Comparison of ENCODE assay signal across 25 cellular contexts in genomic region chr2:61876400-61876799, GRCh38. TPM values are rescaled to one million over a fixed set of nuclear protein-coding genes. Genes with fewer than 3 reads are reported as not detected.
DNase-seq lines count a peak whose midpoint lies in the region; ATAC-seq, FAIRE-seq and TF ChIP-seq lines count a peak whose summit lies in the region.
"Had no signal": no experiment of that assay in that cellular context is flagged by ENCODE, and none has a peak within 500 bp of the region (broad histone marks: within the 10 kb centered on the region; RNA-seq: fewer than 3 reads in every experiment).

No MANE protein-coding gene starts in this region.

- no peaks in the 10 kb centered on the region for H3K9me3 ChIP-seq in HepG2 (ENCODE audit: low read length)
- no peaks in the 10 kb centered on the region for H3K9me3 ChIP-seq in right lobe of liver
- H3K9me3 ChIP-seq: BE2C, BLaER1 had no signal

- TF ChIP-seq CTCF in HepG2 (CRISPR knock-in tag; IDR thresholded peaks at IDR 0.05) (no peak), right lobe of liver (IDR thresholded peaks at IDR 0.05) (no peak), WTC11 (IDR thresholded peaks at IDR 0.05) (no peak)

- BruUV-seq in HepG2 (replicated peaks; lab: Mats Ljungman, UMichigan) = TSS peak; percentile 4

- TF ChIP-seq POLR2A in HepG2 (IDR thresholded peaks at IDR 0.05; ENCODE audit: insufficient read depth in 1 of 2, low read depth in 2 of 2, low read length in 2 of 2) = no peak
- TF ChIP-seq POLR2A in right lobe of liver (IDR thresholded peaks at IDR 0.05) = no peak

- POLR2A ChIA-PET in HepG2 (lab: Yijun Ruan, JAX) = no interaction called here
- POLR2A ChIA-PET in WTC11 (lab: Charles Lee) = no interaction called here

- TF ChIP-seq EP300 in HepG2 (IDR thresholded peaks at IDR 0.05; ENCODE audit: low read depth in 2 of 2, low read length in 2 of 2) = no peak
- no peak for TF ChIP-seq EP300 in HepG2 (CRISPR knock-in tag; IDR thresholded peaks at IDR 0.05; ENCODE audit: borderline replicate concordance)

- no peak overlapping the region for H3K4me2 ChIP-seq in HepG2 (ENCODE audit: low read depth, low read length)
- H3K4me2 ChIP-seq: BLaER1 had no signal

- H3K36me3 Mint-ChIP-seq in WTC11 = peaks cover 78% of the 10 kb centered on the region

- no peaks in the 10 kb centered on the region for H3K4me1 Mint-ChIP-seq in WTC11
- H3K4me1 Mint-ChIP-seq: CD14-positive monocyte had no signal

- no peaks in the 10 kb centered on the region for H3K27me3 Mint-ChIP-seq in WTC11 (ENCODE audit: low read depth)
- H3K27me3 Mint-ChIP-seq: CD4-positive, alpha-beta memory T cell; CD4-positive, CD25-positive, alpha-beta regulatory T cell; CD8-positive, alpha-beta memory T cell had no signal

- H3K27me3 ChIP-seq in HepG2 (ENCODE audit: control insufficient read depth in 1 of 2, insufficient read depth in 2 of 2, low read length in 2 of 2) (no peaks in the 10 kb centered on the region), right lobe of liver (no peaks in the 10 kb centered on the region)
- H3K27me3 ChIP-seq: BE2C, BLaER1 had no signal

- TF ChIP-seq RAD21 in HepG2 (CRISPR knock-in tag; IDR thresholded peaks at IDR 0.05) = no peak

- H3K4me1 ChIP-seq in HepG2 (ENCODE audit: insufficient read depth, low read length) = no peaks in the 10 kb centered on the region
- no peaks in the 10 kb centered on the region for H3K4me1 ChIP-seq in right lobe of liver
- H3K4me1 ChIP-seq: BE2C, BLaER1 had no signal

- DNase-seq in HepG2 (ENCODE audit: low spot score) = no peak
- DNase-seq in right lobe of liver = no peak
- DNase-seq in WTC11 (ENCODE audit: low spot score) = no peak
- no peak for DNase-seq in OCI-M1 (lab: John Stamatoyannopoulos, UW)
- DNase-seq in HUDEP-2 (lab: John Stamatoyannopoulos, UW; ENCODE audit: unreplicated experiment in 76 of 76) = no peak
- DNase-seq: ACHN; BE2C; C1 segment of cervical spinal cord; CD4-positive, alpha-beta memory T cell; CD4-positive, CD25-positive, alpha-beta regulatory T cell; CD8-positive, alpha-beta memory T cell; COR-L47; DMS 273 treated with DMSO at 0.1 percent for 48 hours; DMS153; DMS53; DMS79; DND-41; EL; GDM1 had no signal

- H3K4me3 Mint-ChIP-seq in WTC11 = no peak overlapping the region
- H3K4me3 Mint-ChIP-seq: CD14-positive monocyte; CD4-positive, alpha-beta memory T cell; CD4-positive, CD25-positive, alpha-beta regulatory T cell; CD8-positive, alpha-beta memory T cell had no signal

- in situ Hi-C loops in HepG2 (cut with HindIII; ENCODE audit: extremely low pct_ligation_motif_present, low pct_unique_long_range_greater_than_20kb) = no loop called here

- H3K27ac ChIP-seq in HepG2 (ENCODE audit: extremely low read length, insufficient read depth, low read length) = no peak overlapping the region
- no peak overlapping the region for H3K27ac ChIP-seq in right lobe of liver
- H3K27ac ChIP-seq: 22Rv1, BLaER1 had no signal

- no peak overlapping the region for H2AFZ ChIP-seq in HepG2 (ENCODE audit: low read length)

- FAIRE-seq in HepG2 (lab: Jason Lieb, UNC) = no peak
- FAIRE-seq: GM12878, GM12892, GM18507 had no signal

- H3K4me3 ChIP-seq in HepG2 (replicated peaks in 1 of 3; ENCODE audit: insufficient read depth in 1 of 3, low read depth in 2 of 3, low read length in 3 of 3) (no peak overlapping the region), right lobe of liver (no peak overlapping the region)
- H3K4me3 ChIP-seq: BLaER1, GM12878 had no signal

- ATAC-seq in HepG2 (no peak), right lobe of liver (no peak), WTC11 (no peak)
- ATAC-seq: GM12878 had no signal

- H3K27ac Mint-ChIP-seq in WTC11 = no peak overlapping the region
- H3K27ac Mint-ChIP-seq: CD4-positive, alpha-beta memory T cell; CD4-positive, CD25-positive, alpha-beta regulatory T cell had no signal

- H4K20me1 ChIP-seq in HepG2 (ENCODE audit: insufficient read depth, low read length) = no peaks in the 10 kb centered on the region; the same call in 1 of the 2 replicates

- no peaks in the 10 kb centered on the region for H3K9me3 Mint-ChIP-seq in WTC11
- H3K9me3 Mint-ChIP-seq: CD14-positive monocyte; CD4-positive, alpha-beta memory T cell; CD4-positive, CD25-positive, alpha-beta regulatory T cell; CD8-positive, alpha-beta memory T cell had no signal

- H3K79me2 ChIP-seq in HepG2 (ENCODE audit: insufficient read depth, low read length) = no peaks in the 10 kb centered on the region

- WGBS in HepG2 (ENCODE audit: low lambda C conversion rate) = 96% methylated on average over 1 of the region's 1 CpG
- 100% methylated on average over 1 of the region's 1 CpG for WGBS in right lobe of liver (ENCODE audit: insufficient coverage, low coverage, low lambda C conversion rate, missing lambda C conversion rate)

- intact Hi-C loops in HepG2 (cut with micrococcal nuclease; ENCODE audit: unreplicated experiment) (no loop called here), right lobe of liver (cut with DNase I) (no loop called here)

- H3K36me3 ChIP-seq in HepG2 (replicated peaks in 1 of 2; ENCODE audit: control insufficient read depth in 1 of 2, insufficient read depth in 2 of 2, low read length in 2 of 2) (peaks cover 28 to 88% of the 10 kb centered on the region in 2 experiments), right lobe of liver (peaks cover 5 to 96% (median 55%) of the 10 kb centered on the region in 4 donors)

- CTCF ChIA-PET in HepG2 (lab: Yijun Ruan, JAX; ENCODE audit: low intra/inter-chr PET ratio, low total read pairs) = no interaction called here
- CTCF ChIA-PET in WTC11 (lab: Charles Lee) = no interaction called here

- H3K9ac ChIP-seq in HepG2 (ENCODE audit: insufficient read depth, low read depth, low read length) = no peak overlapping the region
- H3K9ac ChIP-seq: BLaER1 had no signal

RNA-seq across cellular contexts. Expression of gene CCT4, which starts 12.1 kb away (rescaled TPM):
- total RNA-seq in HepG2 (2016; rRNA removed; fragmentation: Illumina TruSeq; extraction: Trizol) (340 and 437 TPM in 2 replicates), right lobe of liver (10 to 100 TPM; 46.0 to 72.2 (median 53.1) TPM), WTC11 (2021) (345 to 362 TPM (median 359 TPM) in 3 replicates)
- total RNA-seq in HepG2 (2016; cell fraction: cytosol; rRNA removed; fragmentation: Illumina TruSeq; extraction: Trizol; ENCODE audit: low read depth) = 104 and 110 TPM in 2 replicates
- 333 and 424 TPM in 2 replicates for total RNA-seq in HepG2 (2016; cell fraction: insoluble cytoplasmic fraction; rRNA removed; fragmentation: Illumina TruSeq; extraction: Trizol)
- total RNA-seq in HepG2 (2016; cell fraction: membrane; rRNA removed; fragmentation: Illumina TruSeq; extraction: Trizol) = 151 and 155 TPM in 2 replicates
- total RNA-seq in HepG2 (2016; cell fraction: nucleus; rRNA removed; fragmentation: Illumina TruSeq; extraction: Trizol) = 146 and 161 TPM in 2 replicates
- polyA plus RNA-seq in HepG2 (2011; rRNA removed) = 107 and 138 TPM in 2 replicates
- polyA plus RNA-seq in HepG2 (2011; cell fraction: cytosol; rRNA removed) = 82.8 and 109 TPM in 2 replicates
- 37.1 and 40.4 TPM in 2 replicates for polyA plus RNA-seq in HepG2 (2011; cell fraction: nucleus; rRNA removed)
- 213 and 256 TPM in 2 replicates for polyA plus RNA-seq in HepG2 (2012)
- 49.7 and 50.6 TPM in 2 replicates for polyA plus RNA-seq in HepG2 (2016; cell fraction: cytosol; fragmentation: Illumina TruSeq; extraction: Trizol; ENCODE audit: low read depth)
- 353 and 356 TPM in 2 replicates for polyA plus RNA-seq in HepG2 (2016; cell fraction: insoluble cytoplasmic fraction; fragmentation: Illumina TruSeq; extraction: Trizol; ENCODE audit: low read depth)
- polyA plus RNA-seq in HepG2 (2016; cell fraction: membrane; fragmentation: Illumina TruSeq; extraction: Trizol; ENCODE audit: low read depth) = 70.7 and 79.2 TPM in 2 replicates
- polyA plus RNA-seq in HepG2 (2016; cell fraction: nucleus; fragmentation: Illumina TruSeq; extraction: Trizol; ENCODE audit: insufficient read depth, low read depth) = 148 and 151 TPM in 2 replicates
- polyA minus RNA-seq in HepG2 (2011; rRNA and poly(A)+ RNA removed; ENCODE audit: low replicate concordance) = 71.9 and 75.3 TPM in 2 replicates
- 132 and 133 TPM in 2 replicates for polyA minus RNA-seq in HepG2 (2011; cell fraction: cytosol; rRNA and poly(A)+ RNA removed)
- polyA minus RNA-seq in HepG2 (2011; cell fraction: nucleus; rRNA and poly(A)+ RNA removed) = 81.9 and 92.7 TPM in 2 replicates

RNA-seq across cellular contexts. Expression of gene FAM161A, which starts 22.5 kb away (rescaled TPM):
- total RNA-seq in HepG2 (2016; rRNA removed; fragmentation: Illumina TruSeq; extraction: Trizol) (3.4 and 5.0 TPM in 2 replicates), right lobe of liver (1 to 10 TPM in 4 of 6 experiments, under 1 TPM in 2; 0.64 to 2.2 (median 1.1) TPM), WTC11 (2021) (11.0 to 12.4 TPM (median 11.9 TPM) in 3 replicates)
- 0.81 and 1.1 TPM in 2 replicates for total RNA-seq in HepG2 (2016; cell fraction: cytosol; rRNA removed; fragmentation: Illumina TruSeq; extraction: Trizol; ENCODE audit: low read depth)
- total RNA-seq in HepG2 (2016; cell fraction: insoluble cytoplasmic fraction; rRNA removed; fragmentation: Illumina TruSeq; extraction: Trizol) = 3.5 and 5.4 TPM in 2 replicates
- 2.5 and 2.7 TPM in 2 replicates for total RNA-seq in HepG2 (2016; cell fraction: membrane; rRNA removed; fragmentation: Illumina TruSeq; extraction: Trizol)
- 5.8 and 7.4 TPM in 2 replicates for total RNA-seq in HepG2 (2016; cell fraction: nucleus; rRNA removed; fragmentation: Illumina TruSeq; extraction: Trizol)
- polyA plus RNA-seq in HepG2 (2011; rRNA removed) = 1.8 and 2.7 TPM in 2 replicates
- 0.50 and 0.65 TPM in 2 replicates for polyA plus RNA-seq in HepG2 (2011; cell fraction: cytosol; rRNA removed)
- polyA plus RNA-seq in HepG2 (2011; cell fraction: nucleus; rRNA removed) = 2.8 and 3.2 TPM in 2 replicates
- polyA plus RNA-seq in HepG2 (2012) = 2.5 and 3.3 TPM in 2 replicates
- polyA plus RNA-seq in HepG2 (2016; cell fraction: cytosol; fragmentation: Illumina TruSeq; extraction: Trizol; ENCODE audit: low read depth) = 0.29 and 0.33 TPM in 2 replicates
- polyA plus RNA-seq in HepG2 (2016; cell fraction: insoluble cytoplasmic fraction; fragmentation: Illumina TruSeq; extraction: Trizol; ENCODE audit: low read depth) = 6.6 and 9.6 TPM in 2 replicates
- 1.2 TPM in 2 replicates for polyA plus RNA-seq in HepG2 (2016; cell fraction: membrane; fragmentation: Illumina TruSeq; extraction: Trizol; ENCODE audit: low read depth)
- 19.9 and 20.4 TPM in 2 replicates for polyA plus RNA-seq in HepG2 (2016; cell fraction: nucleus; fragmentation: Illumina TruSeq; extraction: Trizol; ENCODE audit: insufficient read depth, low read depth)
- polyA minus RNA-seq in HepG2 (2011; rRNA and poly(A)+ RNA removed; ENCODE audit: low replicate concordance) = 0.64 and 1.3 TPM in 2 replicates
- 0.70 and 0.89 TPM in 2 replicates for polyA minus RNA-seq in HepG2 (2011; cell fraction: cytosol; rRNA and poly(A)+ RNA removed)
- polyA minus RNA-seq in HepG2 (2011; cell fraction: nucleus; rRNA and poly(A)+ RNA removed) = 5.8 TPM in 2 replicates

RNA-seq across cellular contexts. Expression of gene COMMD1, which starts 29.1 kb away (rescaled TPM):
- total RNA-seq in HepG2 (2016; rRNA removed; fragmentation: Illumina TruSeq; extraction: Trizol) (105 and 125 TPM in 2 replicates), right lobe of liver (10 to 100 TPM; 17.2 to 21.6 (median 18.7) TPM), WTC11 (2021) (21.4 to 24.7 TPM (median 21.8 TPM) in 3 replicates)
- 137 and 165 TPM in 2 replicates for total RNA-seq in HepG2 (2016; cell fraction: cytosol; rRNA removed; fragmentation: Illumina TruSeq; extraction: Trizol; ENCODE audit: low read depth)
- 102 and 125 TPM in 2 replicates for total RNA-seq in HepG2 (2016; cell fraction: insoluble cytoplasmic fraction; rRNA removed; fragmentation: Illumina TruSeq; extraction: Trizol)
- total RNA-seq in HepG2 (2016; cell fraction: membrane; rRNA removed; fragmentation: Illumina TruSeq; extraction: Trizol) = 133 and 151 TPM in 2 replicates
- 41.5 and 44.9 TPM in 2 replicates for total RNA-seq in HepG2 (2016; cell fraction: nucleus; rRNA removed; fragmentation: Illumina TruSeq; extraction: Trizol)
- polyA plus RNA-seq in HepG2 (2011; rRNA removed) = 22.8 and 25.7 TPM in 2 replicates
- 25.9 and 29.9 TPM in 2 replicates for polyA plus RNA-seq in HepG2 (2011; cell fraction: cytosol; rRNA removed)
- 12.0 and 12.6 TPM in 2 replicates for polyA plus RNA-seq in HepG2 (2011; cell fraction: nucleus; rRNA removed)
- polyA plus RNA-seq in HepG2 (2012) = 35.6 and 38.0 TPM in 2 replicates
- 146 and 159 TPM in 2 replicates for polyA plus RNA-seq in HepG2 (2016; cell fraction: cytosol; fragmentation: Illumina TruSeq; extraction: Trizol; ENCODE audit: low read depth)
- polyA plus RNA-seq in HepG2 (2016; cell fraction: insoluble cytoplasmic fraction; fragmentation: Illumina TruSeq; extraction: Trizol; ENCODE audit: low read depth) = 125 and 128 TPM in 2 replicates
- polyA plus RNA-seq in HepG2 (2016; cell fraction: membrane; fragmentation: Illumina TruSeq; extraction: Trizol; ENCODE audit: low read depth) = 113 and 115 TPM in 2 replicates
- polyA plus RNA-seq in HepG2 (2016; cell fraction: nucleus; fragmentation: Illumina TruSeq; extraction: Trizol; ENCODE audit: insufficient read depth, low read depth) = 57.4 and 59.6 TPM in 2 replicates
- 9.1 and 10.7 TPM in 2 replicates for polyA minus RNA-seq in HepG2 (2011; rRNA and poly(A)+ RNA removed; ENCODE audit: low replicate concordance)
- polyA minus RNA-seq in HepG2 (2011; cell fraction: cytosol; rRNA and poly(A)+ RNA removed) = 8.6 and 9.5 TPM in 2 replicates
- 14.5 and 17.4 TPM in 2 replicates for polyA minus RNA-seq in HepG2 (2011; cell fraction: nucleus; rRNA and poly(A)+ RNA removed)

Comparison
In these comparisons a context has a peak if more than half of its experiments do, and no peak if none do; other contexts are left out.
1. Of the 50 proteins assayed by ChIP-seq in both HepG2 and WTC11: peak only in HepG2: none; only in WTC11: none; in both: ZNF121; in neither: 49.